6 cellular contexts compared by ENCODE assay signal in genomic region chr9:11709567-11709966, GRCh38.
"Had no signal": no experiment of that assay in that cellular context is flagged by ENCODE, and none has a peak within 500 bp of the region (broad histone marks: within the 10 kb centered on the region; RNA-seq: fewer than 3 reads in every experiment).

No MANE protein-coding gene starts in this region.

- H3K4me3 ChIP-seq: K562 had no signal

- DNase-seq: IMR-90, KBM-7 had no signal

- FAIRE-seq: HepG2, HTR-8/SVneo, K562 had no signal

- H3K27ac ChIP-seq: HL-60 had no signal

- ATAC-seq: HepG2, K562 had no signal
